Comparison of ENCODE assay signal across 17 cellular contexts in genomic region chr12:98256830-98257229, GRCh38.
DNase-seq lines count a peak whose midpoint lies in the region; ATAC-seq, FAIRE-seq and TF ChIP-seq lines count a peak whose summit lies in the region.
"Had no signal": no experiment of that assay in that cellular context is flagged by ENCODE, and none has a peak within 500 bp of the region (broad histone marks: within the 10 kb centered on the region; RNA-seq: fewer than 3 reads in every experiment).

No MANE protein-coding gene starts in this region.

- H3K79me1 ChIP-seq in H9 (ENCODE audit: insufficient read depth, low read depth, low read length, poor library complexity, severe bottlenecking), result no peaks in the 10 kb centered on the region

- POLR2A ChIA-PET in OCI-LY7 (lab: Charles Lee), result interaction anchor here (0.9 to 1.7 kb wide), 3 partner anchors 9 to 44 kb away, joined by 3 to 8 read pairs (median 5); no protein-coding TSS in a partner anchor

- no peak overlapping the region for H3K23ac ChIP-seq in H9 (ENCODE audit: insufficient read length, low read depth, low read length)

- H3K4me2 ChIP-seq in GM23338, result no peak overlapping the region
- H3K4me2 ChIP-seq in H9 (ENCODE audit: insufficient read depth, insufficient read length, low read length), result no peak overlapping the region
- no peak overlapping the region for H3K4me2 ChIP-seq in OCI-LY7 (ENCODE audit: low read length)

- no peak overlapping the region for H4K91ac ChIP-seq in H9 (ENCODE audit: insufficient read length, low read depth, low read length)

- H3K14ac ChIP-seq in H9 (ENCODE audit: insufficient read depth, low read length), result no peak overlapping the region

- no peak overlapping the region for H3K56ac ChIP-seq in H9 (ENCODE audit: insufficient read length, low read depth, low read length)

- no peaks in the 10 kb centered on the region for H3K23me2 ChIP-seq in H9 (ENCODE audit: insufficient read length, low read depth, low read length, poor library complexity, severe bottlenecking)

- H3K79me2 ChIP-seq in GM23338 (replicated peaks; ENCODE audit: insufficient read depth), result no peaks in the 10 kb centered on the region
- H3K79me2 ChIP-seq in H9 (ENCODE audit: insufficient read depth, low read length), result no peaks in the 10 kb centered on the region
- H3K79me2 ChIP-seq in OCI-LY7 (ENCODE audit: insufficient read depth, low read depth, low read length), result no peaks in the 10 kb centered on the region

- H3K36me3 Mint-ChIP-seq in GM23338 (ENCODE audit: low read depth) (no peaks in the 10 kb centered on the region), H9 (ENCODE audit: insufficient read depth in 1 of 3, low read depth in 3 of 3) (no peaks in the 10 kb centered on the region)

- peaks cover 20% of the 10 kb centered on the region for H3K4me1 Mint-ChIP-seq in GM23338
- peaks cover 20 to 23% of the 10 kb centered on the region in 2 experiments for H3K4me1 Mint-ChIP-seq in H9
- H3K4me1 Mint-ChIP-seq: B cell had no signal

- H3K4me3 ChIP-seq in GM23338, result no peak overlapping the region
- no peak overlapping the region for H3K4me3 ChIP-seq in OCI-LY7 (ENCODE audit: low read depth, low read length, poor library complexity, severe bottlenecking)
- H3K4me3 ChIP-seq: GM12878 had no signal

- intact Hi-C loops in OCI-LY7 (cut with micrococcal nuclease; ENCODE audit: unreplicated experiment), result no loop called here

- H4K20me1 ChIP-seq in GM23338 (replicated peaks; ENCODE audit: insufficient read depth) (no peaks in the 10 kb centered on the region), H9 (ENCODE audit: control insufficient read depth, insufficient read depth, insufficient read length) (no peaks in the 10 kb centered on the region), OCI-LY7 (ENCODE audit: insufficient read depth, low read length) (no peaks in the 10 kb centered on the region)

- H3K9me2 ChIP-seq in GM23338 (ENCODE audit: insufficient read depth), result no peaks in the 10 kb centered on the region; the same call in 1 of the 2 replicates
- no peaks in the 10 kb centered on the region for H3K9me2 ChIP-seq in OCI-LY7 (ENCODE audit: insufficient read depth, low read length)

- H2BK20ac ChIP-seq in H9 (ENCODE audit: low read depth, low read length, poor library complexity, severe bottlenecking), result no peak overlapping the region

- H2BK120ac ChIP-seq in H9 (ENCODE audit: low read depth, low read length, poor library complexity, severe bottlenecking), result no peak overlapping the region

- TF ChIP-seq CTCF in GM23338 (conservative IDR thresholded peaks at IDR 0.05; ENCODE audit: low read depth in 2 of 2), result peak in 1 of 2 experiments; percentile 26; a peak in 2 of 4 replicates
- TF ChIP-seq CTCF in H9 (conservative IDR thresholded peaks at IDR 0.05), result peak; percentile 31; the same call in 2 of the 3 replicates
- TF ChIP-seq CTCF in OCI-LY7 (conservative IDR thresholded peaks at IDR 0.05; ENCODE audit: low read length), result peak; percentile 59
- no peak for TF ChIP-seq CTCF in D721Med (IDR thresholded peaks at IDR 0.05; ENCODE audit: insufficient read depth, missing control alignments)

- H3K9me3 ChIP-seq in H9 (ENCODE audit: control insufficient read depth, low read depth, low read length) (no peaks in the 10 kb centered on the region), OCI-LY7 (ENCODE audit: low read length) (no peaks in the 10 kb centered on the region)

- H3K36me3 ChIP-seq in GM23338 (ENCODE audit: insufficient read depth) (no peaks in the 10 kb centered on the region), OCI-LY7 (ENCODE audit: insufficient read depth, low read length) (no peaks in the 10 kb centered on the region)

- H4K5ac ChIP-seq in H9 (ENCODE audit: insufficient read length, low read depth, low read length), result no peak overlapping the region

- DNase-seq in GM23338 (ENCODE audit: low spot score) (peak; percentile 17), H9 (no peak), OCI-LY7 (ENCODE audit: low spot score) (no peak), iPS-NIHi7 (ENCODE audit: extremely low spot score) (peak; percentile 22), HCEC 1CT (no peak), D721Med (ENCODE audit: insufficient read length, low spot score) (no peak)
- DNase-seq: C1 segment of cervical spinal cord; Calu3; CD4-positive, alpha-beta T cell; DMS79 had no signal

- WGBS in H9 (ENCODE audit: extremely low coverage, insufficient read length, low lambda C conversion rate), result no CpG with 5 or more reads among the region's 1 CpG

- H3K27me3 ChIP-seq in GM23338 (ENCODE audit: insufficient read depth) (no peaks in the 10 kb centered on the region), H9 (ENCODE audit: insufficient read depth, low read length) (no peaks in the 10 kb centered on the region)

- H3K4me3 Mint-ChIP-seq in GM23338 (no peak overlapping the region), H9 (no peak overlapping the region)
- H3K4me3 Mint-ChIP-seq: B cell; CD4-positive, alpha-beta T cell had no signal

- H3K27me3 Mint-ChIP-seq in GM23338 (ENCODE audit: insufficient read depth, low read depth, poor library complexity), result peaks cover 3% of the 10 kb centered on the region
- H3K27me3 Mint-ChIP-seq in H9 (ENCODE audit: low read depth), result no peaks in the 10 kb centered on the region; the same call in 1 of the 2 replicates
- H3K27me3 Mint-ChIP-seq: CD4-positive, alpha-beta T cell had no signal

- no TSS peak for BruUV-seq in OCI-LY7 (replicated peaks; lab: Mats Ljungman, UMichigan)

- H3K27ac ChIP-seq in GM23338 (ENCODE audit: low read depth), result no peak overlapping the region
- no peak overlapping the region for H3K27ac ChIP-seq in H9 (ENCODE audit: insufficient read length, low read depth, low read length)
- no peak overlapping the region for H3K27ac ChIP-seq in OCI-LY7 (ENCODE audit: low read depth, low read length, poor library complexity, severe bottlenecking)
- H3K27ac ChIP-seq: HL-60 had no signal

- no peak overlapping the region for H3K9ac ChIP-seq in H9 (ENCODE audit: extremely low read depth, insufficient read length, low read length)

- H2BK12ac ChIP-seq in H9 (ENCODE audit: insufficient read length, low read depth, low read length), result no peak overlapping the region

- no peaks in the 10 kb centered on the region for H3F3A ChIP-seq in GM23338 (replicated peaks; ENCODE audit: low read depth)

- no peak overlapping the region for H3K27ac Mint-ChIP-seq in GM23338
- H3K27ac Mint-ChIP-seq in H9, result no peak overlapping the region
- H3K27ac Mint-ChIP-seq: B cell; CD4-positive, alpha-beta T cell had no signal

- FAIRE-seq in D721Med (lab: Jason Lieb, UNC), result no peak
- FAIRE-seq: A204.1, GM12878, GM18507, H1 had no signal

- no peak overlapping the region for H4K8ac ChIP-seq in H9 (replicated peaks; ENCODE audit: insufficient read length, low read depth, low read length)

- no peak overlapping the region for H2BK15ac ChIP-seq in H9 (ENCODE audit: low read depth, low read length)

- ATAC-seq in GM23338 (no peak), HG03432 (IDR thresholded peaks at IDR 0.05; ENCODE audit: unreplicated experiment) (no peak)
- ATAC-seq: GM12878 had no signal

- H2BK5ac ChIP-seq in H9 (ENCODE audit: insufficient read length, low read length), result no peak overlapping the region

- H2AFZ ChIP-seq in GM23338 (no peak overlapping the region), H9 (ENCODE audit: low read length) (no peak overlapping the region), OCI-LY7 (ENCODE audit: low read length) (peak overlapping the region; percentile 24; the same call in 1 of the 2 replicates)

- no peak overlapping the region for H3T11ph ChIP-seq in H9 (ENCODE audit: low read length)

- H3K9me3 Mint-ChIP-seq in GM23338 (no peaks in the 10 kb centered on the region), H9 (no peaks in the 10 kb centered on the region)
- H3K9me3 Mint-ChIP-seq: CD4-positive, alpha-beta T cell had no signal

- H2AK5ac ChIP-seq in H9 (ENCODE audit: insufficient read length, low read length), result no peak overlapping the region

- no peak overlapping the region for H3K18ac ChIP-seq in H9 (ENCODE audit: insufficient read length, low read depth, low read length)

- CTCF ChIA-PET in OCI-LY7 (lab: Charles Lee; ENCODE audit: unreplicated experiment), result no interaction called here

- H3K4ac ChIP-seq in H9 (ENCODE audit: low read depth, low read length), result no peak overlapping the region

- H3K4me1 ChIP-seq in GM23338 (ENCODE audit: insufficient read depth), result peaks cover 18% of the 10 kb centered on the region
- peaks cover 6% of the 10 kb centered on the region for H3K4me1 ChIP-seq in H9 (ENCODE audit: insufficient read depth, low read length)
- H3K4me1 ChIP-seq in OCI-LY7 (ENCODE audit: insufficient read depth, low read length, poor library complexity, severe bottlenecking), result peaks cover 61% of the 10 kb centered on the region

TF ChIP-seq in GM23338, 12 proteins besides CTCF, POLR2A, EP300 and RAD21 (continues in another document):
- TF ChIP-seq ZNF114 (CRISPR knock-in tag; IDR thresholded peaks at IDR 0.05) (no peak), EZH2phosphoT487 (IDR thresholded peaks at IDR 0.05; ENCODE audit: unreplicated experiment) (no peak), EZH2 (IDR thresholded peaks at IDR 0.05; ENCODE audit: low read depth, unreplicated experiment) (no peak)
- TF ChIP-seq, protein P1, sequence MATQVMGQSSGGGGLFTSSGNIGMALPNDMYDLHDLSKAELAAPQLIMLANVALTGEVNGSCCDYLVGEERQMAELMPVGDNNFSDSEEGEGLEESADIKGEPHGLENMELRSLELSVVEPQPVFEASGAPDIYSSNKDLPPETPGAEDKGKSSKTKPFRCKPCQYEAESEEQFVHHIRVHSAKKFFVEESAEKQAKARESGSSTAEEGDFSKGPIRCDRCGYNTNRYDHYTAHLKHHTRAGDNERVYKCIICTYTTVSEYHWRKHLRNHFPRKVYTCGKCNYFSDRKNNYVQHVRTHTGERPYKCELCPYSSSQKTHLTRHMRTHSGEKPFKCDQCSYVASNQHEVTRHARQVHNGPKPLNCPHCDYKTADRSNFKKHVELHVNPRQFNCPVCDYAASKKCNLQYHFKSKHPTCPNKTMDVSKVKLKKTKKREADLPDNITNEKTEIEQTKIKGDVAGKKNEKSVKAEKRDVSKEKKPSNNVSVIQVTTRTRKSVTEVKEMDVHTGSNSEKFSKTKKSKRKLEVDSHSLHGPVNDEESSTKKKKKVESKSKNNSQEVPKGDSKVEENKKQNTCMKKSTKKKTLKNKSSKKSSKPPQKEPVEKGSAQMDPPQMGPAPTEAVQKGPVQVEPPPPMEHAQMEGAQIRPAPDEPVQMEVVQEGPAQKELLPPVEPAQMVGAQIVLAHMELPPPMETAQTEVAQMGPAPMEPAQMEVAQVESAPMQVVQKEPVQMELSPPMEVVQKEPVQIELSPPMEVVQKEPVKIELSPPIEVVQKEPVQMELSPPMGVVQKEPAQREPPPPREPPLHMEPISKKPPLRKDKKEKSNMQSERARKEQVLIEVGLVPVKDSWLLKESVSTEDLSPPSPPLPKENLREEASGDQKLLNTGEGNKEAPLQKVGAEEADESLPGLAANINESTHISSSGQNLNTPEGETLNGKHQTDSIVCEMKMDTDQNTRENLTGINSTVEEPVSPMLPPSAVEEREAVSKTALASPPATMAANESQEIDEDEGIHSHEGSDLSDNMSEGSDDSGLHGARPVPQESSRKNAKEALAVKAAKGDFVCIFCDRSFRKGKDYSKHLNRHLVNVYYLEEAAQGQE (IDR thresholded peaks at IDR 0.05; ENCODE audit: unreplicated experiment), result no peak

Comparison
In these comparisons a context has a peak if more than half of its experiments do, and no peak if none do; other contexts are left out.
1. DNase-seq: peak in GM23338 (single experiment) and iPS-NIHi7 (single experiment); none in H9 (single experiment), OCI-LY7 (single experiment), HCEC 1CT (single experiment) and D721Med (single experiment).